23 cellular contexts compared by ENCODE assay signal in the genomic region with DNA sequence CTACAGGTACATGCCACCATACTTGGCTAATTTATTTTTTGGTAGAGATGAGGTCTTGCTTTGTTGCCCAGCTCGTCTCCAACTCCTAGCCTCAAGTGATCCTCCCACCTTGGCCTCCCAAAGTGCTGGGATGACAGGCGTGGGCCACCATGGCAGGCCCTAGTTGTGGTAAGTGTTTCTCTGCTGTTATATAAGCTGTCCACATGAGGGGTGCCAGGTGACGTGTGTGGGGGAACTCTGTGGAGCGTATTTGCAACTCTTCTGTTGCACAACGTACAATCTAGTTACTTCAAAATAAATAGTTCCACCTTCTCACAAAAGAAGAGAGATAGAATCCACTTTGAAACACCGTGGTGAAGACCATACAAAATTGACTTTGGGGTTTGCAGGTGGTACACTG.
DNase-seq lines count a peak whose midpoint lies in the region; ATAC-seq and TF ChIP-seq lines count a peak whose summit lies in the region.
"Had no signal": no experiment of that assay in that cellular context is flagged by ENCODE, and none has a peak within 500 bp of the region (broad histone marks: within the 10 kb centered on the region; RNA-seq: fewer than 3 reads in every experiment).

No MANE protein-coding gene starts in this region.

- H3K27me3 Mint-ChIP-seq in activated naive CD4-positive, alpha-beta T cell treated with anti-CD3 and anti-CD28 coated beads, Interleukin-2, amount 10 ng/mL, durations not matched to agents 7 days and 5 days = no peaks in the 10 kb centered on the region
- H3K27me3 Mint-ChIP-seq in nephron (ENCODE audit: low read depth) = no peaks in the 10 kb centered on the region
- no peaks in the 10 kb centered on the region for H3K27me3 Mint-ChIP-seq in activated T-helper 17 cell treated with anti-CD3 and anti-CD28 coated beads, Interleukin-2, amount 50 U/mL, for 72 hours
- no peaks in the 10 kb centered on the region for H3K27me3 Mint-ChIP-seq in CD4-positive, alpha-beta T cell
- H3K27me3 Mint-ChIP-seq: activated CD8-positive, alpha-beta memory T cell treated with anti-CD3 and anti-CD28 coated beads, Interleukin-2, amount 10 ng/mL, durations not matched to agents 7 days and 5 days had no signal

- no peaks in the 10 kb centered on the region for H3K27me3 ChIP-seq in ascending aorta
- no peaks in the 10 kb centered on the region for H3K27me3 ChIP-seq in tibial artery
- H3K27me3 ChIP-seq in CD4-positive, alpha-beta T cell (ENCODE audit: control insufficient read depth, insufficient read depth, low read length) = no peaks in the 10 kb centered on the region
- H3K27me3 ChIP-seq: foreskin keratinocyte, SJCRH30 had no signal

- H3K4me1 ChIP-seq in ascending aorta = peaks cover 20 to 27% of the 10 kb centered on the region in 2 donors
- peaks cover 0 to 26% (median 17%) of the 10 kb centered on the region in 4 donors for H3K4me1 ChIP-seq in tibial artery

- H3K4me3 ChIP-seq in ascending aorta (no peak overlapping the region), tibial artery (no peak overlapping the region)
- H3K4me3 ChIP-seq: SJCRH30 had no signal

- DNase-seq in activated naive CD4-positive, alpha-beta T cell treated with anti-CD3 and anti-CD28 coated beads, Interleukin-2, amount 10 ng/mL, durations not matched to agents 7 days and 5 days = no peak
- no peak for DNase-seq in activated naive CD4-positive, alpha-beta T cell treated with anti-CD3 and anti-CD28 coated beads, Interleukin-2, amount 50 U/mL, for 72 hours (ENCODE audit: low spot score in 2 of 2)
- DNase-seq in ascending aorta (ENCODE audit: low spot score in 2 of 2) (no peak), tibial artery (peak in 1 of 2 donors; percentile 63), GM19238 (ENCODE audit: insufficient read length, low spot score) (no peak)
- DNase-seq in CD4-positive, alpha-beta T cell = no peak
- DNase-seq: activated CD4-positive, CD25-positive, alpha-beta regulatory T cell; activated CD8-positive, alpha-beta memory T cell treated with anti-CD3 and anti-CD28 coated beads, Interleukin-2, amount 10 ng/mL, durations not matched to agents 7 days and 5 days; activated gamma-delta T cell; CD8-positive, alpha-beta T cell; DMS79; foreskin keratinocyte; Kasumi-1; midbrain; NCI-H1092 treated with DMSO at 0.1 percent for 48 hours; NCI-H2107; NCI-H524 treated with DMSO at 0.1 percent for 48 hours; nucleus accumbens; SJCRH30; stimulated activated CD8-positive, alpha-beta memory T cell treated with anti-CD3 and anti-CD28 coated beads, Interleukin-4, amount 100 ng/mL, for 48 hours; T-helper 9 cell had no signal

- TF ChIP-seq CTCF in ascending aorta (IDR thresholded peaks at IDR 0.05) (no peak), nephron (IDR thresholded peaks at IDR 0.05; ENCODE audit: unreplicated experiment in 3 of 3) (no peak), tibial artery (IDR thresholded peaks at IDR 0.05) (no peak)
- TF ChIP-seq CTCF in CD4-positive, alpha-beta T cell (IDR thresholded peaks at IDR 0.05) = no peak

- ATAC-seq in activated naive CD4-positive, alpha-beta T cell treated with anti-CD3 and anti-CD28 coated beads, Interleukin-2, amount 50 U/mL, for 72 hours = no peak
- ATAC-seq in activated T-helper 17 cell treated with anti-CD3 and anti-CD28 coated beads, Interleukin-2, amount 50 U/mL, for 72 hours (replicated peaks) = no peak
- no peak for ATAC-seq in CD4-positive, alpha-beta T cell (ENCODE audit: poor library complexity)
- ATAC-seq: activated CD8-positive, alpha-beta memory T cell treated with anti-CD3 and anti-CD28 coated beads, Interleukin-2, amount 10 ng/mL, durations not matched to agents 7 days and 5 days; CD8-positive, alpha-beta T cell had no signal

- H3K27ac Mint-ChIP-seq in activated naive CD4-positive, alpha-beta T cell treated with anti-CD3 and anti-CD28 coated beads, Interleukin-2, amount 10 ng/mL, durations not matched to agents 7 days and 5 days = peak overlapping the region; percentile 33
- peak overlapping the region in 1 of 2 donors; percentile 87 for H3K27ac Mint-ChIP-seq in activated naive CD4-positive, alpha-beta T cell treated with anti-CD3 and anti-CD28 coated beads, Interleukin-2, amount 50 U/mL, for 72 hours
- H3K27ac Mint-ChIP-seq in nephron = peak overlapping the region; percentile 42 to 60 (median 53)
- H3K27ac Mint-ChIP-seq in activated T-helper 17 cell treated with anti-CD3 and anti-CD28 coated beads, Interleukin-2, amount 50 U/mL, for 72 hours = no peak overlapping the region
- no peak overlapping the region for H3K27ac Mint-ChIP-seq in CD4-positive, alpha-beta T cell
- H3K27ac Mint-ChIP-seq: activated CD8-positive, alpha-beta memory T cell treated with anti-CD3 and anti-CD28 coated beads, Interleukin-2, amount 10 ng/mL, durations not matched to agents 7 days and 5 days; CD8-positive, alpha-beta T cell had no signal

- POLR2A ChIA-PET in CD4-positive, alpha-beta T cell (lab: Charles Lee) = no interaction called here

- H3K27ac ChIP-seq in ascending aorta (peak overlapping the region; percentile 79 to 83), tibial artery (peak overlapping the region; percentile 31 to 56)
- no peak overlapping the region for H3K27ac ChIP-seq in CD4-positive, alpha-beta T cell (ENCODE audit: low read depth, low read length)
- H3K27ac ChIP-seq: foreskin keratinocyte, SJCRH30 had no signal

- intact Hi-C loops in ascending aorta (cut with DNase I) (no loop called here), tibial artery (cut with DNase I; ENCODE audit: low total_unique reads) (no loop called here)
- intact Hi-C loops in CD4-positive, alpha-beta T cell (cut with DNase I, micrococcal nuclease) = no loop called here

- H3K36me3 ChIP-seq in ascending aorta (peaks cover 28 to 39% of the 10 kb centered on the region in 2 donors), tibial artery (peaks cover 0 to 60% (median 43%) of the 10 kb centered on the region in 3 donors)

- H3K9me3 ChIP-seq in ascending aorta (no peaks in the 10 kb centered on the region), tibial artery (no peaks in the 10 kb centered on the region)
- H3K9me3 ChIP-seq in CD4-positive, alpha-beta T cell (ENCODE audit: control insufficient read depth, low read length) = no peaks in the 10 kb centered on the region
- H3K9me3 ChIP-seq: SJCRH30 had no signal

- H3K4me1 Mint-ChIP-seq in activated naive CD4-positive, alpha-beta T cell treated with anti-CD3 and anti-CD28 coated beads, Interleukin-2, amount 10 ng/mL, durations not matched to agents 7 days and 5 days = no peaks in the 10 kb centered on the region
- peaks cover 52% of the 10 kb centered on the region for H3K4me1 Mint-ChIP-seq in nephron
- peaks cover 7% of the 10 kb centered on the region for H3K4me1 Mint-ChIP-seq in activated T-helper 17 cell treated with anti-CD3 and anti-CD28 coated beads, Interleukin-2, amount 50 U/mL, for 72 hours
- peaks cover 16% of the 10 kb centered on the region for H3K4me1 Mint-ChIP-seq in CD4-positive, alpha-beta T cell (ENCODE audit: low read depth)
- H3K4me1 Mint-ChIP-seq: activated CD8-positive, alpha-beta memory T cell treated with anti-CD3 and anti-CD28 coated beads, Interleukin-2, amount 10 ng/mL, durations not matched to agents 7 days and 5 days had no signal

- H3K9me3 Mint-ChIP-seq in activated naive CD4-positive, alpha-beta T cell treated with anti-CD3 and anti-CD28 coated beads, Interleukin-2, amount 10 ng/mL, durations not matched to agents 7 days and 5 days = no peaks in the 10 kb centered on the region
- H3K9me3 Mint-ChIP-seq in activated naive CD4-positive, alpha-beta T cell treated with anti-CD3 and anti-CD28 coated beads, Interleukin-2, amount 50 U/mL, for 72 hours = no peaks in the 10 kb centered on the region
- H3K9me3 Mint-ChIP-seq in nephron = no peaks in the 10 kb centered on the region
- no peaks in the 10 kb centered on the region for H3K9me3 Mint-ChIP-seq in activated T-helper 17 cell treated with anti-CD3 and anti-CD28 coated beads, Interleukin-2, amount 50 U/mL, for 72 hours
- H3K9me3 Mint-ChIP-seq in CD4-positive, alpha-beta T cell = no peaks in the 10 kb centered on the region
- H3K9me3 Mint-ChIP-seq: CD8-positive, alpha-beta T cell had no signal

- H3K4me3 Mint-ChIP-seq in activated naive CD4-positive, alpha-beta T cell treated with anti-CD3 and anti-CD28 coated beads, Interleukin-2, amount 10 ng/mL, durations not matched to agents 7 days and 5 days = no peak overlapping the region
- H3K4me3 Mint-ChIP-seq in nephron = no peak overlapping the region
- no peak overlapping the region for H3K4me3 Mint-ChIP-seq in activated T-helper 17 cell treated with anti-CD3 and anti-CD28 coated beads, Interleukin-2, amount 50 U/mL, for 72 hours
- no peak overlapping the region for H3K4me3 Mint-ChIP-seq in CD4-positive, alpha-beta T cell
- H3K4me3 Mint-ChIP-seq: activated CD8-positive, alpha-beta memory T cell treated with anti-CD3 and anti-CD28 coated beads, Interleukin-2, amount 10 ng/mL, durations not matched to agents 7 days and 5 days; CD8-positive, alpha-beta T cell had no signal

- peaks cover 31% of the 10 kb centered on the region for H3K36me3 Mint-ChIP-seq in activated naive CD4-positive, alpha-beta T cell treated with anti-CD3 and anti-CD28 coated beads, Interleukin-2, amount 10 ng/mL, durations not matched to agents 7 days and 5 days
- H3K36me3 Mint-ChIP-seq in activated naive CD4-positive, alpha-beta T cell treated with anti-CD3 and anti-CD28 coated beads, Interleukin-2, amount 50 U/mL, for 72 hours = no peaks in the 10 kb centered on the region
- peaks cover 41% of the 10 kb centered on the region for H3K36me3 Mint-ChIP-seq in nephron (ENCODE audit: low read depth)
- peaks cover 55% of the 10 kb centered on the region for H3K36me3 Mint-ChIP-seq in activated T-helper 17 cell treated with anti-CD3 and anti-CD28 coated beads, Interleukin-2, amount 50 U/mL, for 72 hours (ENCODE audit: low read depth)
- H3K36me3 Mint-ChIP-seq in CD4-positive, alpha-beta T cell (ENCODE audit: low read depth) = peaks cover 51% of the 10 kb centered on the region
- H3K36me3 Mint-ChIP-seq: activated CD8-positive, alpha-beta memory T cell treated with anti-CD3 and anti-CD28 coated beads, Interleukin-2, amount 10 ng/mL, durations not matched to agents 7 days and 5 days had no signal

- CTCF ChIA-PET in activated naive CD4-positive, alpha-beta T cell treated with anti-CD3 and anti-CD28 coated beads, Interleukin-2, amount 10 ng/mL, durations not matched to agents 7 days and 5 days (lab: Charles Lee) = no interaction called here
- CTCF ChIA-PET in CD4-positive, alpha-beta T cell (lab: Charles Lee) = interaction anchor here (1.8 kb wide), 1 partner anchor 24 kb away, joined by 4 read pairs; no protein-coding TSS in a partner anchor

Comparison
In these comparisons a context has a peak if more than half of its experiments do, and no peak if none do; other contexts are left out.
1. H3K27ac Mint-ChIP-seq: peak in activated naive CD4-positive, alpha-beta T cell treated with anti-CD3 and anti-CD28 coated beads, Interleukin-2, amount 10 ng/mL, durations not matched to agents 7 days and 5 days (single experiment) and nephron (3 of 3); none in activated T-helper 17 cell treated with anti-CD3 and anti-CD28 coated beads, Interleukin-2, amount 50 U/mL, for 72 hours (single experiment) and CD4-positive, alpha-beta T cell (single experiment).